17 cellular contexts compared by ENCODE assay signal in genomic region chr2:20410556-20411277, GRCh38. TPM values are rescaled to one million over a fixed set of nuclear protein-coding genes. Genes with fewer than 3 reads are reported as not detected.
DNase-seq lines count a peak whose midpoint lies in the region; ATAC-seq, FAIRE-seq and TF ChIP-seq lines count a peak whose summit lies in the region.
"Had no signal": no experiment of that assay in that cellular context is flagged by ENCODE, and none has a peak within 500 bp of the region (broad histone marks: within the 10 kb centered on the region; RNA-seq: fewer than 3 reads in every experiment).

No MANE protein-coding gene starts in this region.

- peak overlapping the region; percentile 57 for H3K27ac Mint-ChIP-seq in dendritic cell treated with granulocyte-macrophage colony-stimulating factor and Interleukin-4, amounts not matched to agents 40 ng/mL and 50 ng/mL, for 4 days
- H3K27ac Mint-ChIP-seq in endothelial cell (ENCODE audit: unreplicated experiment), result no peak overlapping the region
- H3K27ac Mint-ChIP-seq: activated naive CD4-positive, alpha-beta T cell treated with anti-CD3 and anti-CD28 coated beads for 36 hours; WTC11 had no signal

- WGBS in stomach, 5 donors, result 78 to 100% (median 85%) methylated on average over 3 to 5 of the region's 5 CpGs

- peaks cover 23% of the 10 kb centered on the region for H3K4me1 Mint-ChIP-seq in dendritic cell treated with granulocyte-macrophage colony-stimulating factor and Interleukin-4, amounts not matched to agents 40 ng/mL and 50 ng/mL, for 4 days (ENCODE audit: low read depth)
- H3K4me1 Mint-ChIP-seq in endothelial cell (ENCODE audit: unreplicated experiment), result no peaks in the 10 kb centered on the region
- H3K4me1 Mint-ChIP-seq: WTC11 had no signal

- peaks cover 0 to 25% of the 10 kb centered on the region in 2 donors for H3K9me3 ChIP-seq in right atrium auricular region
- peaks cover 0 to 27% (median 19%) of the 10 kb centered on the region in 4 donors for H3K9me3 ChIP-seq in stomach
- H3K9me3 ChIP-seq: body of pancreas had no signal

- TF ChIP-seq CTCF in right atrium auricular region (IDR thresholded peaks at IDR 0.05) (no peak), stomach (IDR thresholded peaks at IDR 0.05) (no peak), endothelial cell (IDR thresholded peaks at IDR 0.05; ENCODE audit: unreplicated experiment) (no peak)

- H3K36me3 Mint-ChIP-seq in dendritic cell treated with granulocyte-macrophage colony-stimulating factor and Interleukin-4, amounts not matched to agents 40 ng/mL and 50 ng/mL, for 4 days (ENCODE audit: low read depth), result peaks cover 7% of the 10 kb centered on the region
- H3K36me3 Mint-ChIP-seq in endothelial cell (ENCODE audit: low read depth, unreplicated experiment), result peaks cover 13% of the 10 kb centered on the region

- H3K27me3 Mint-ChIP-seq in dendritic cell treated with granulocyte-macrophage colony-stimulating factor and Interleukin-4, amounts not matched to agents 40 ng/mL and 50 ng/mL, for 4 days, result peaks cover 2% of the 10 kb centered on the region
- no peaks in the 10 kb centered on the region for H3K27me3 Mint-ChIP-seq in endothelial cell (ENCODE audit: unreplicated experiment)

- no peaks in the 10 kb centered on the region for H3K4me1 ChIP-seq in right atrium auricular region
- H3K4me1 ChIP-seq in stomach, result peaks cover 0 to 5% (median 0%) of the 10 kb centered on the region in 4 donors
- H3K4me1 ChIP-seq: body of pancreas had no signal

- H3K27me3 ChIP-seq in right atrium auricular region, result no peaks in the 10 kb centered on the region
- H3K27me3 ChIP-seq in stomach, result no peaks in the 10 kb centered on the region
- H3K27me3 ChIP-seq: body of pancreas, dorsolateral prefrontal cortex, tibial artery had no signal

- intact Hi-C loops in dendritic cell treated with granulocyte-macrophage colony-stimulating factor and Interleukin-4, amounts not matched to agents 40 ng/mL and 50 ng/mL, for 4 days (cut with micrococcal nuclease), result loop anchor here (2.0 kb wide), 1 partner anchor 28 kb away; no protein-coding TSS in a partner anchor
- intact Hi-C loops in stomach (cut with DNase I; ENCODE audit: low total_unique reads), result no loop called here

- peaks cover 36% of the 10 kb centered on the region for H3K9me3 Mint-ChIP-seq in dendritic cell treated with granulocyte-macrophage colony-stimulating factor and Interleukin-4, amounts not matched to agents 40 ng/mL and 50 ng/mL, for 4 days
- peaks cover 8% of the 10 kb centered on the region for H3K9me3 Mint-ChIP-seq in endothelial cell (ENCODE audit: unreplicated experiment)

- no peak for ATAC-seq in HG03159 (IDR thresholded peaks at IDR 0.05; ENCODE audit: unreplicated experiment)

- H3K4me3 ChIP-seq in right atrium auricular region (no peak overlapping the region), stomach (no peak overlapping the region)
- H3K4me3 ChIP-seq: body of pancreas, dorsolateral prefrontal cortex, tibial artery had no signal

- DNase-seq in HTR-8/SVneo (ENCODE audit: insufficient read length, low spot score), result no peak
- peak; percentile 28 for DNase-seq in right atrium auricular region (ENCODE audit: low spot score)
- DNase-seq in stomach, result peak; percentile 4
- DNase-seq in NCI-H226, result no peak
- DNase-seq in endothelial cell (ENCODE audit: low spot score), result no peak
- DNase-seq in A172 (ENCODE audit: low spot score), result no peak
- DNase-seq: cerebellar nuclear complex, NCI-H2081 treated with DMSO at 0.1 percent for 48 hours, NCI-H2227 treated with DMSO at 0.1 percent for 48 hours had no signal

- no peak overlapping the region for H3K4me3 Mint-ChIP-seq in dendritic cell treated with granulocyte-macrophage colony-stimulating factor and Interleukin-4, amounts not matched to agents 40 ng/mL and 50 ng/mL, for 4 days
- no peak overlapping the region for H3K4me3 Mint-ChIP-seq in endothelial cell (ENCODE audit: unreplicated experiment)
- H3K4me3 Mint-ChIP-seq: activated naive CD4-positive, alpha-beta T cell treated with anti-CD3 and anti-CD28 coated beads for 36 hours; immature natural killer cell; WTC11 had no signal

- no peaks in the 10 kb centered on the region for H3K36me3 ChIP-seq in right atrium auricular region
- no peaks in the 10 kb centered on the region for H3K36me3 ChIP-seq in stomach
- H3K36me3 ChIP-seq: tibial artery had no signal

- no peak for TF ChIP-seq POLR2A in stomach (IDR thresholded peaks at IDR 0.05)

- H3K27ac ChIP-seq in right atrium auricular region, result no peak overlapping the region
- H3K27ac ChIP-seq in stomach, result no peak overlapping the region
- H3K27ac ChIP-seq: body of pancreas, tibial artery had no signal

- no peak for TF ChIP-seq EP300 in stomach (IDR thresholded peaks at IDR 0.05)

- peak; percentile 80 for FAIRE-seq in HTR-8/SVneo (lab: Jason Lieb, UNC)

RNA-seq across cellular contexts. Expression of gene RHOB, which starts 36.2 kb away (rescaled TPM):
- total RNA-seq in right atrium auricular region (100 to 1,000 TPM; 471 to 664 TPM), stomach (1,000 to 10,000 TPM in 1 of 5 donors, 100 to 1,000 TPM in 4; 353 to 1,146 (median 607) TPM), endothelial cell (ENCODE audit: unreplicated experiment) (292 TPM)
- polyA plus RNA-seq in stomach, result 100 to 1,000 TPM; 143 to 327 (median 145) TPM
- total RNA-seq in A172 (2014; rRNA removed; shearing (Covaris generic)), result 105 and 175 TPM in 2 replicates

Comparison
In these comparisons a context has a peak if more than half of its experiments do, and no peak if none do; other contexts are left out.
1. DNase-seq: peak in right atrium auricular region (single experiment) and stomach (single experiment); none in HTR-8/SVneo (single experiment), NCI-H226 (single experiment), endothelial cell (single experiment) and A172 (single experiment).